Comparison of ENCODE assay signal across 8 cellular contexts in the genomic region with DNA sequence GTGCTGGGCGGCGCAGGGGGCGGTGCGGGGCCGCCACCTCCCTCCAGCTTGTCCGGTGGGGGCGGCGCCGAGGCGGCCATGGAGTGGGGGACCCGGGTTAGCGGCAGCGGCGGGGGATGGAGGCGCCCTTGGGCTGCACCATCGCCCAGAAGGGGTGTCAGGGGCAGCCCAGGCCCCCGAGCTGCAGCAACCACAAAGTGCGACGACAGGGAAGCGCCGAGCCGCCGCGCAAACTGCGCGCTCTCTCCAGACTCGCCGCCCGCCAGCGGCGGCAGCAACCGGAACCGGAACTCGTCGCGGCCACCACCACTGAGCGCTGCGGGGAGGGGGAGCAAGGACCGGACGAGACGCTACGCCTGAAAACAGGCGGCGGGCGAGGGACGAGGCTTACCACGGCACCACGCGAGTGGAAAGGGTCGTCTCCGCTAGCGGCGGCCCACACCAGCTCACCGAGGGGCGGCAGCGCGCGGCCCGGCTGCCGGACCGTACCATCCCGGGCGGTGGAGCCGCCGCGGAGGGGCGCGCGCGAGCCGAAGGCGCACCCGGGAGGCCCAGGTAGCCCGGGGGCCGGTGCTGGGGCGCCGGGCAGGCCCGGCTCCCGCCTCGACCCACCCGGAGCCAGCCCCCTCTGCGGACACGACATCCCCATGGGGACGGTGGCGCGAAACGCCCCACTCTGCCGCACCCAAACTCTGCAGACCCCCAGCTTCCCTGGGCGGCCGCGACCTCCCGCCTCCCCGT. TPM values are rescaled to one million over a fixed set of nuclear protein-coding genes. Genes with fewer than 3 reads are reported as not detected.
DNase-seq lines count a peak whose midpoint lies in the region; ATAC-seq, FAIRE-seq and TF ChIP-seq lines count a peak whose summit lies in the region.

A gene with protein sequence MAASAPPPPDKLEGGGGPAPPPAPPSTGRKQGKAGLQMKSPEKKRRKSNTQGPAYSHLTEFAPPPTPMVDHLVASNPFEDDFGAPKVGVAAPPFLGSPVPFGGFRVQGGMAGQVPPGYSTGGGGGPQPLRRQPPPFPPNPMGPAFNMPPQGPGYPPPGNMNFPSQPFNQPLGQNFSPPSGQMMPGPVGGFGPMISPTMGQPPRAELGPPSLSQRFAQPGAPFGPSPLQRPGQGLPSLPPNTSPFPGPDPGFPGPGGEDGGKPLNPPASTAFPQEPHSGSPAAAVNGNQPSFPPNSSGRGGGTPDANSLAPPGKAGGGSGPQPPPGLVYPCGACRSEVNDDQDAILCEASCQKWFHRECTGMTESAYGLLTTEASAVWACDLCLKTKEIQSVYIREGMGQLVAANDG (minus strand): TSS at position 286 of the 741 bp plus-strand sequence. CDS start 206 bp downstream, at position 80.

- peak; percentile 89 for ATAC-seq in stimulated activated effector memory CD8-positive, alpha-beta T cell treated with anti-CD3 and anti-CD28 coated beads, Interleukin-12 subunit alpha, Interleukin-12 subunit beta, amount 100 ng/mL, for 72 hours

- no peaks in the 10 kb centered on the region for H3K9me3 Mint-ChIP-seq in stimulated activated effector memory CD8-positive, alpha-beta T cell treated with anti-CD3 and anti-CD28 coated beads, Interleukin-12 subunit alpha, Interleukin-12 subunit beta, amount 100 ng/mL, for 72 hours

- H3K4me3 ChIP-seq in esophagus (ENCODE audit: low read depth in 1 of 2, low read length in 2 of 2) (peak within 1 kb of the TSS; percentile 89 to 95), muscle layer of colon (ENCODE audit: low read depth in 1 of 2, low read length in 2 of 2) (peak within 1 kb of the TSS; percentile 63 to 67)

- peaks cover 13 to 39% of the 10 kb centered on the region in 2 donors for H3K36me3 ChIP-seq in esophagus (ENCODE audit: control insufficient read depth in 2 of 2, insufficient read depth in 2 of 2, low read length in 1 of 2)
- H3K36me3 ChIP-seq in muscle layer of colon (ENCODE audit: insufficient read depth, low read length): peaks cover 58% of the 10 kb centered on the region

- H3K36me3 Mint-ChIP-seq in stimulated activated effector memory CD8-positive, alpha-beta T cell treated with anti-CD3 and anti-CD28 coated beads, Interleukin-12 subunit alpha, Interleukin-12 subunit beta, amount 100 ng/mL, for 72 hours: peaks cover 77% of the 10 kb centered on the region

- H3K4me1 ChIP-seq in esophagus (ENCODE audit: control insufficient read depth in 2 of 2, insufficient read depth in 2 of 2, low read length in 1 of 2): peaks cover 6 to 7% of the 10 kb centered on the region in 2 donors
- peaks cover 28% of the 10 kb centered on the region for H3K4me1 ChIP-seq in muscle layer of colon (ENCODE audit: insufficient read depth, low read length)

- peak within 1 kb of the TSS; percentile 95 to 99 for H3K27ac ChIP-seq in esophagus (ENCODE audit: low read depth in 2 of 2, low read length in 1 of 2)
- H3K27ac ChIP-seq in muscle layer of colon (ENCODE audit: low read depth, low read length): peak within 1 kb of the TSS; percentile 80

- H3K27ac Mint-ChIP-seq in stimulated activated effector memory CD8-positive, alpha-beta T cell treated with anti-CD3 and anti-CD28 coated beads, Interleukin-12 subunit alpha, Interleukin-12 subunit beta, amount 100 ng/mL, for 72 hours: peak within 1 kb of the TSS; percentile 81

- DNase-seq in D341Med (ENCODE audit: low spot score) (peak; percentile 95), GM20000 (ENCODE audit: low spot score) (peak; percentile 93), HTR-8/SVneo (ENCODE audit: insufficient read length, low spot score) (peak; percentile 64), OCI-M1 (lab: John Stamatoyannopoulos, UW) (peak; percentile 92)
- DNase-seq in activated T-cell treated with anti-CD3 and anti-CD28 coated beads, Interleukin-2, amount 50 U/mL, for 1 hour: peak; percentile 86
- peak; percentile 79 to 92 for DNase-seq in stimulated activated effector memory CD8-positive, alpha-beta T cell treated with anti-CD3 and anti-CD28 coated beads, Interleukin-12 subunit alpha, Interleukin-12 subunit beta, amount 100 ng/mL, for 72 hours (ENCODE audit: low spot score in 2 of 2)

- H3K9ac ChIP-seq in muscle layer of colon (ENCODE audit: low read length): peak within 1 kb of the TSS; percentile 76

- peak; percentile 59 for TF ChIP-seq CTCF in GM20000 (IDR thresholded peaks at IDR 0.05; ENCODE audit: extremely low read depth, missing control alignments)

- 0 to 1% methylated on average over 51 to 93 of the region's 93 CpGs for WGBS in esophagus, 2 donors

- H3K4me1 Mint-ChIP-seq in stimulated activated effector memory CD8-positive, alpha-beta T cell treated with anti-CD3 and anti-CD28 coated beads, Interleukin-12 subunit alpha, Interleukin-12 subunit beta, amount 100 ng/mL, for 72 hours: peaks cover 52% of the 10 kb centered on the region

- FAIRE-seq in HTR-8/SVneo (lab: Jason Lieb, UNC): peak; percentile 13

- no peaks in the 10 kb centered on the region for H3K9me3 ChIP-seq in esophagus (ENCODE audit: control insufficient read depth in 2 of 2, insufficient read depth in 1 of 2, low read depth in 1 of 2, low read length in 1 of 2)
- no peaks in the 10 kb centered on the region for H3K9me3 ChIP-seq in muscle layer of colon (ENCODE audit: low read length)

- H3K27me3 ChIP-seq in esophagus (ENCODE audit: control insufficient read depth in 1 of 2, insufficient read depth in 2 of 2, low read length in 2 of 2) (no peaks in the 10 kb centered on the region), muscle layer of colon (ENCODE audit: control insufficient read depth in 1 of 2, insufficient read depth in 2 of 2, low read length in 2 of 2) (no peaks in the 10 kb centered on the region)

- peak within 1 kb of the TSS; percentile 80 for H3K4me3 Mint-ChIP-seq in stimulated activated effector memory CD8-positive, alpha-beta T cell treated with anti-CD3 and anti-CD28 coated beads, Interleukin-12 subunit alpha, Interleukin-12 subunit beta, amount 100 ng/mL, for 72 hours

RNA-seq across cellular contexts. Expression of the gene that starts here (rescaled TPM):
- polyA plus RNA-seq in esophagus: 10 to 100 TPM; 14.3 to 15.8 TPM

Comparison
In these comparisons a context has a peak if more than half of its experiments do, and no peak if none do; other contexts are left out.
1. Peak in every context shown above with its lines: DNase-seq, ATAC-seq, H3K4me3 ChIP-seq and H3K27ac ChIP-seq.